14 cellular contexts compared by ENCODE assay signal in the genomic region with DNA sequence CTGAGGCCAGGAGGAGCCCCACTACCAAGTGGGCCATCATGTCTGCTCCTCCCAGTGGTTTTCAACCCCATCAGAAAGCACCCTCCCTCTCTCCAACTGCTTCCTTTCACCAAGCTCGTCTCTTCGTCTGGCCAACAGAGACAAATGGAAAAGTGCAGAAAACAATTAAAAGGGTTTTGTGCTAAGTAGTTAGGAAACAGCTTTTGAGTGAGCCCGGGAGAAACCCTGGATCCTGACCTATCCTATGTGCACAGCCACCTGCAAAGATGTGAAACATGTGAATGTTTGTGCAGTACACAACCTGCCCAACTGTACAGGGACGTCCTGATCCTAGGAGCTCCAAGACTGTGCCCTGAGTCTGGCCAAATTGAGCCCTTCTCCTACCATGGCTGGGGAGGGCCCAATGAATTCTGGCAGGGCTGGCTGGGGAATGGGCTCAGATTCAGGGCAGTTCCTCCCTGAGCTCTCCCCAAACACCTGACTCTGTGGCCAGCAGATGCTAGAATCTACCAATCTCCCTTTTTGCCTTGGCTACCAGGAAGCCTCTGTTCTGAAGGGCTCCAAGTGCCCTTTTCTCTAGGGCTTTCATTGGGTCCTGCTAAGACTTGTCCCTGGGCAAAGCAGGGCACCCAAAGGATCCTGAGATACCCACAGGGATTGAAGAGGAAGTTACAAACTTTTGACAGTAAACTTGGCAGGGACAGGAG. TPM values are rescaled to one million over a fixed set of nuclear protein-coding genes. Genes with fewer than 3 reads are reported as not detected.
DNase-seq lines count a peak whose midpoint lies in the region; ATAC-seq and TF ChIP-seq lines count a peak whose summit lies in the region.
"Had no signal": no experiment of that assay in that cellular context is flagged by ENCODE, and none has a peak within 500 bp of the region (broad histone marks: within the 10 kb centered on the region; RNA-seq: fewer than 3 reads in every experiment).

No MANE protein-coding gene starts in this region.

- peaks cover 22 to 45% (median 27%) of the 10 kb centered on the region in 3 donors for H3K4me1 Mint-ChIP-seq in CD8-positive, alpha-beta memory T cell

- no peaks in the 10 kb centered on the region for H3K9me3 Mint-ChIP-seq in CD8-positive, alpha-beta memory T cell
- H3K9me3 Mint-ChIP-seq: neural progenitor cell had no signal

- no peaks in the 10 kb centered on the region for H3K79me2 ChIP-seq in Karpas-422 (ENCODE audit: low read length)

- no peak overlapping the region for H3K27ac ChIP-seq in CD8-positive, alpha-beta memory T cell (ENCODE audit: low read depth, low read length)
- H3K27ac ChIP-seq in Karpas-422 (ENCODE audit: low read length): no peak overlapping the region
- H3K27ac ChIP-seq: neural progenitor cell had no signal

- H3K27ac Mint-ChIP-seq in CD8-positive, alpha-beta memory T cell: peak overlapping the region in 6 of 8 donors; percentile 23 to 87 (median 54)
- H3K27ac Mint-ChIP-seq: neural progenitor cell had no signal

- H3K4me1 ChIP-seq in CD8-positive, alpha-beta memory T cell (ENCODE audit: insufficient read depth, low read length): peaks cover 55% of the 10 kb centered on the region
- no peaks in the 10 kb centered on the region for H3K4me1 ChIP-seq in Karpas-422 (ENCODE audit: low read length)

- DNase-seq in CD8-positive, alpha-beta memory T cell: no peak
- peak; percentile 41 for DNase-seq in Karpas-422
- DNase-seq in cerebellar cortex (ENCODE audit: low spot score): peak; percentile 60
- DNase-seq in retina: peak; percentile 35
- no peak for DNase-seq in HEK293T (ENCODE audit: extremely low spot score)
- no peak for DNase-seq in H7
- DNase-seq: activated CD4-positive, alpha-beta T cell treated with anti-CD3 and anti-CD28 coated beads for 1 hour; heart right ventricle; left lung; NCI-H2171 treated with DMSO at 0.1 percent for 48 hours; stomach had no signal

- H3K36me3 Mint-ChIP-seq in CD8-positive, alpha-beta memory T cell: peaks cover 0 to 57% (median 13%) of the 10 kb centered on the region in 3 donors

- H4K20me1 ChIP-seq in Karpas-422 (ENCODE audit: insufficient read depth, low read depth, low read length): peaks cover 5% of the 10 kb centered on the region; the same call in 1 of the 2 replicates

- H3K27me3 Mint-ChIP-seq in CD8-positive, alpha-beta memory T cell: no peaks in the 10 kb centered on the region

- CTCF ChIA-PET in CD8-positive, alpha-beta memory T cell (lab: Charles Lee): interaction anchor here (1.2 to 2.7 kb wide), 4 partner anchors 18 to 418 kb away, joined by 3 to 9 read pairs (median 6); partner anchors contain the start of gene ZNF555
- CTCF ChIA-PET in HEK293T (lab: Yijun Ruan, JAX): interaction anchor here (0.9 kb wide), 1 partner anchor 18 kb away, joined by 3 read pairs; no protein-coding TSS in a partner anchor

- H3K36me3 ChIP-seq in CD8-positive, alpha-beta memory T cell (ENCODE audit: insufficient read depth, low read length): peaks cover 49% of the 10 kb centered on the region
- peaks cover under 1% of the 10 kb centered on the region; the same call in 1 of the 2 replicates for H3K36me3 ChIP-seq in Karpas-422 (ENCODE audit: insufficient read depth, low read length)
- H3K36me3 ChIP-seq in H7 (replicated peaks; ENCODE audit: control insufficient read depth, insufficient read depth, low read length): peaks cover 8% of the 10 kb centered on the region

- no peak overlapping the region for H3K4me3 ChIP-seq in CD8-positive, alpha-beta memory T cell (ENCODE audit: low read length)
- H3K4me3 ChIP-seq in Karpas-422 (ENCODE audit: low read length) (no peak overlapping the region), H7 (ENCODE audit: insufficient read depth, low read depth, low read length) (no peak overlapping the region)
- H3K4me3 ChIP-seq: heart right ventricle, left lung, neural progenitor cell, stomach had no signal

- H3K4me3 Mint-ChIP-seq in CD8-positive, alpha-beta memory T cell: peak overlapping the region in 2 of 7 donors; percentile 28 to 58

- no peak overlapping the region for H3K9ac ChIP-seq in Karpas-422 (ENCODE audit: low read length)
- H3K9ac ChIP-seq: neural progenitor cell had no signal

- H3K4me2 ChIP-seq in Karpas-422 (ENCODE audit: low read depth, low read length, poor library complexity, severe bottlenecking): no peak overlapping the region
- H3K4me2 ChIP-seq: neural progenitor cell had no signal

- ATAC-seq in GM21526 (IDR thresholded peaks at IDR 0.05; ENCODE audit: low FRiP score, unreplicated experiment) (no peak), HG02759 (IDR thresholded peaks at IDR 0.05; ENCODE audit: unreplicated experiment) (no peak)
- ATAC-seq: heart right ventricle had no signal

- no peak overlapping the region for H2AFZ ChIP-seq in Karpas-422 (ENCODE audit: low read length)
- H2AFZ ChIP-seq: neural progenitor cell had no signal

- H3K9me2 ChIP-seq in Karpas-422 (replicated peaks; ENCODE audit: insufficient read depth, low read length): no peaks in the 10 kb centered on the region

- H3K9me3 ChIP-seq in CD8-positive, alpha-beta memory T cell (ENCODE audit: low read length): no peaks in the 10 kb centered on the region
- no peaks in the 10 kb centered on the region for H3K9me3 ChIP-seq in Karpas-422 (ENCODE audit: low read length)
- H3K9me3 ChIP-seq: heart right ventricle, left lung, stomach had no signal

- POLR2A ChIA-PET in CD8-positive, alpha-beta memory T cell (lab: Charles Lee): interaction anchor here (1.3 to 3.4 kb wide), 2 partner anchors 18 to 104 kb away, joined by 3 to 27 read pairs; no protein-coding TSS in a partner anchor
- POLR2A ChIA-PET in HEK293T (lab: Yijun Ruan, JAX): interaction anchor here (2.0 kb wide), 1 partner anchor 19 kb away, joined by 13 read pairs; no protein-coding TSS in a partner anchor

- no peaks in the 10 kb centered on the region for H3K27me3 ChIP-seq in CD8-positive, alpha-beta memory T cell (ENCODE audit: insufficient read depth, low read length, poor library complexity, severe bottlenecking)
- H3K27me3 ChIP-seq in Karpas-422 (ENCODE audit: low read length) (no peaks in the 10 kb centered on the region), H7 (ENCODE audit: control insufficient read depth, insufficient read depth, low read length) (no peaks in the 10 kb centered on the region)
- H3K27me3 ChIP-seq: heart right ventricle, left lung, neural progenitor cell, stomach had no signal

TF ChIP-seq in HEK293T, 16 proteins besides CTCF, POLR2A, EP300 and RAD21:
- TF ChIP-seq ELF4 (IDR thresholded peaks at IDR 0.05): no peak
- no peak for TF ChIP-seq SUZ12 (IDR thresholded peaks at IDR 0.05)
- TF ChIP-seq, protein P1, sequence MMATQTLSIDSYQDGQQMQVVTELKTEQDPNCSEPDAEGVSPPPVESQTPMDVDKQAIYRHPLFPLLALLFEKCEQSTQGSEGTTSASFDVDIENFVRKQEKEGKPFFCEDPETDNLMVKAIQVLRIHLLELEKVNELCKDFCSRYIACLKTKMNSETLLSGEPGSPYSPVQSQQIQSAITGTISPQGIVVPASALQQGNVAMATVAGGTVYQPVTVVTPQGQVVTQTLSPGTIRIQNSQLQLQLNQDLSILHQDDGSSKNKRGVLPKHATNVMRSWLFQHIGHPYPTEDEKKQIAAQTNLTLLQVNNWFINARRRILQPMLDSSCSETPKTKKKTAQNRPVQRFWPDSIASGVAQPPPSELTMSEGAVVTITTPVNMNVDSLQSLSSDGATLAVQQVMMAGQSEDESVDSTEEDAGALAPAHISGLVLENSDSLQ (IDR thresholded peaks at IDR 0.05): no peak
- TF ChIP-seq LEF1 (IDR thresholded peaks at IDR 0.05; ENCODE audit: borderline replicate concordance): no peak

RNA-seq across cellular contexts. Expression of gene TLE5, which starts 7.9 kb away (rescaled TPM):
- total RNA-seq in CD8-positive, alpha-beta memory T cell: 100 to 1,000 TPM; 335 to 352 TPM
- 753 TPM for polyA plus RNA-seq in CD8-positive, alpha-beta memory T cell
- 146 and 233 TPM in 2 replicates for total RNA-seq in Karpas-422 (2014; rRNA removed; shearing (Covaris generic); ENCODE audit: low replicate concordance)
- 300 and 386 TPM in 2 replicates for total RNA-seq in H7 (2014; rRNA removed; shearing (Covaris generic))

RNA-seq across cellular contexts. Expression of gene TLE2, which starts 25.3 kb away (rescaled TPM):
- 1 to 10 TPM; 3.8 to 5.3 TPM for total RNA-seq in CD8-positive, alpha-beta memory T cell
- 5.0 TPM for polyA plus RNA-seq in CD8-positive, alpha-beta memory T cell
- not detected in 2 replicates for total RNA-seq in Karpas-422 (2014; rRNA removed; shearing (Covaris generic); ENCODE audit: low replicate concordance)
- 9.6 and 18.7 TPM in 2 replicates for total RNA-seq in H7 (2014; rRNA removed; shearing (Covaris generic))

RNA-seq across cellular contexts. Expression of gene GNA11, which starts 39.7 kb away (rescaled TPM):
- total RNA-seq in CD8-positive, alpha-beta memory T cell: 1 to 10 TPM; 5.8 TPM
- 0.10 TPM for polyA plus RNA-seq in CD8-positive, alpha-beta memory T cell
- total RNA-seq in Karpas-422 (2014; rRNA removed; shearing (Covaris generic); ENCODE audit: low replicate concordance): 0.58 and 2.6 TPM in 2 replicates
- 30.0 and 35.0 TPM in 2 replicates for total RNA-seq in H7 (2014; rRNA removed; shearing (Covaris generic))

Comparison
In these comparisons a context has a peak if more than half of its experiments do, and no peak if none do; other contexts are left out.
1. DNase-seq: peak in Karpas-422 (single experiment), cerebellar cortex (single experiment) and retina (single experiment); none in CD8-positive, alpha-beta memory T cell (0 of 5), HEK293T (single experiment) and H7 (single experiment).